Comparison of ENCODE assay signal across 11 cellular contexts in the genomic region with DNA sequence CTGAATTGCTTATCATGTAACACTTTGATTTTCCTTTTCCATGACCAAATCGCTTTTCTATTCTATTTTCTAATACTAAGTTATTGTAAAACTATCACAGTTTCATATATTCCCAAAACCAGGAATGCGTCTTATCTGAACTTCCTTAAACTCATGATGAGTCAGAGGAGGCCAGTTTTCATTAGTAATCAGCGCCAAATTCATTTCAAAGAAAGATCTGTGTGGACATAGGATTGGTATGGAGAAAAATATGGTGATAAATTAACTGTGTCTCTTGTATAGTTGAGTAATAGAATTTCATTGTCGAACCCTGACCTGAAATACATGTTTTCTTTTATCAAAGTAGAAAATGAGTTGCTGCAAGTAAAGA. TPM values are rescaled to one million over a fixed set of nuclear protein-coding genes. Genes with fewer than 3 reads are reported as not detected.
DNase-seq lines count a peak whose midpoint lies in the region; FAIRE-seq and TF ChIP-seq lines count a peak whose summit lies in the region.
"Had no signal": no experiment of that assay in that cellular context is flagged by ENCODE, and none has a peak within 500 bp of the region (broad histone marks: within the 10 kb centered on the region; RNA-seq: fewer than 3 reads in every experiment).

No MANE protein-coding gene starts in this region.

- TF ChIP-seq POLR2A in GM12891 (IDR thresholded peaks at IDR 0.05; ENCODE audit: low read depth, low read length) = no peak

- DNase-seq in EH (ENCODE audit: low read depth) (peak; percentile 92), SJSA1 (ENCODE audit: low read depth in 1 of 2, low spot score in 2 of 2) (peak in 1 of 2 experiments; percentile 60), fibroblast of mammary gland (ENCODE audit: low read depth) (peak; percentile 92), pulmonary artery endothelial cell (ENCODE audit: low read depth, low spot score) (peak; percentile 68), T-helper 9 cell (no peak), GM12891 (ENCODE audit: insufficient read length, low spot score) (no peak), NCI-H748 (lab: John Stamatoyannopoulos, UW; ENCODE audit: unreplicated experiment) (no peak)
- DNase-seq in activated naive CD4-positive, alpha-beta T cell treated with anti-CD3 and anti-CD28 coated beads for 36 hours = no peak
- DNase-seq: NCI-H1048; SHP77; stimulated activated CD4-positive, alpha-beta T cell treated with anti-CD3 and anti-CD28 coated beads, Interleukin-1b, Interleukin-23, amount 100 ng/mL, for 48 hours had no signal

- no peak overlapping the region for H3K27ac Mint-ChIP-seq in activated naive CD4-positive, alpha-beta T cell treated with anti-CD3 and anti-CD28 coated beads for 36 hours

- H3K27me3 ChIP-seq in SJSA1 (replicated peaks) = no peaks in the 10 kb centered on the region

- H3K9me3 Mint-ChIP-seq in activated naive CD4-positive, alpha-beta T cell treated with anti-CD3 and anti-CD28 coated beads for 36 hours = no peaks in the 10 kb centered on the region

- H3K36me3 ChIP-seq in SJSA1 = 0 out of 2 replicates have a peak, but pooled peaks cover 1% of the 10 kb centered on the region

- no peak overlapping the region for H3K4me3 Mint-ChIP-seq in activated naive CD4-positive, alpha-beta T cell treated with anti-CD3 and anti-CD28 coated beads for 36 hours

- peaks cover 49% of the 10 kb centered on the region for H3K4me1 ChIP-seq in SJSA1 (replicated peaks)

- CTCF ChIA-PET in activated naive CD4-positive, alpha-beta T cell treated with anti-CD3 and anti-CD28 coated beads for 36 hours (lab: Charles Lee) = no interaction called here

- intact Hi-C loops in activated naive CD4-positive, alpha-beta T cell treated with anti-CD3 and anti-CD28 coated beads for 36 hours (cut with micrococcal nuclease) = no loop called here

- H3K4me3 ChIP-seq in SJSA1 (no peak overlapping the region), fibroblast of mammary gland (ENCODE audit: control insufficient read depth, low read depth, low read length) (no peak overlapping the region)

- no peak for TF ChIP-seq CTCF in fibroblast of mammary gland (conservative IDR thresholded peaks at IDR 0.05; ENCODE audit: control insufficient read depth, insufficient read depth, low read depth, low read length)

- no peak for FAIRE-seq in GM12891 (lab: Jason Lieb, UNC)

- peak overlapping the region; percentile 61 for H3K27ac ChIP-seq in SJSA1

- peaks cover 29% of the 10 kb centered on the region for H3K4me1 Mint-ChIP-seq in activated naive CD4-positive, alpha-beta T cell treated with anti-CD3 and anti-CD28 coated beads for 36 hours (ENCODE audit: low read depth)

- H3K9me3 ChIP-seq in SJSA1 (replicated peaks) = no peaks in the 10 kb centered on the region

- H3K36me3 Mint-ChIP-seq in activated naive CD4-positive, alpha-beta T cell treated with anti-CD3 and anti-CD28 coated beads for 36 hours (ENCODE audit: low read depth) = peaks cover 6% of the 10 kb centered on the region

- no peaks in the 10 kb centered on the region for H3K27me3 Mint-ChIP-seq in activated naive CD4-positive, alpha-beta T cell treated with anti-CD3 and anti-CD28 coated beads for 36 hours (ENCODE audit: low read depth)

TF ChIP-seq in GM12891, 5 proteins besides CTCF, POLR2A, EP300 and RAD21:
- TF ChIP-seq SPI1 (IDR thresholded peaks at IDR 0.05; ENCODE audit: low read depth, low read length) (no peak), TAF1 (IDR thresholded peaks at IDR 0.05; ENCODE audit: low read depth, low read length) (no peak), POLR2AphosphoS5 (IDR thresholded peaks at IDR 0.05; ENCODE audit: low read depth, low read length) (no peak), POU2F2 (IDR thresholded peaks at IDR 0.05; ENCODE audit: low read depth, low read length) (no peak), PAX5 (IDR thresholded peaks at IDR 0.05; ENCODE audit: insufficient read depth, low read length, severe bottlenecking) (no peak)
TF ChIP-seq in GM12891: peak in this region for 0.

RNA-seq across cellular contexts. Expression of gene SDCCAG8, which starts 12.4 kb away (rescaled TPM):
- 9.8 and 17.2 TPM in 2 replicates for total RNA-seq in SJSA1 (2014; rRNA removed; shearing (Covaris generic))
- 46.3 and 48.0 TPM in 2 replicates for total RNA-seq in pulmonary artery endothelial cell
- 12.8 TPM for polyA plus RNA-seq in GM12891 (2012; ENCODE audit: low read depth, missing spikeins)
- total RNA-seq in activated naive CD4-positive, alpha-beta T cell treated with anti-CD3 and anti-CD28 coated beads for 36 hours = 10 to 100 TPM; 24.5 to 29.9 TPM

RNA-seq across cellular contexts. Expression of gene CEP170, which starts 13.2 kb away (rescaled TPM):
- total RNA-seq in SJSA1 (2014; rRNA removed; shearing (Covaris generic)) = 47.0 and 65.2 TPM in 2 replicates
- 201 and 225 TPM in 2 replicates for total RNA-seq in pulmonary artery endothelial cell
- 14.7 TPM for polyA plus RNA-seq in GM12891 (2012; ENCODE audit: low read depth, missing spikeins)
- 10 to 100 TPM; 52.9 to 53.0 TPM for total RNA-seq in activated naive CD4-positive, alpha-beta T cell treated with anti-CD3 and anti-CD28 coated beads for 36 hours

Comparison
In these comparisons a context has a peak if more than half of its experiments do, and no peak if none do; other contexts are left out.
1. DNase-seq: peak in EH (single experiment), fibroblast of mammary gland (single experiment) and pulmonary artery endothelial cell (single experiment); none in T-helper 9 cell (single experiment), GM12891 (single experiment), activated naive CD4-positive, alpha-beta T cell treated with anti-CD3 and anti-CD28 coated beads for 36 hours (single experiment) and NCI-H748 (single experiment).